In genomic region chr6:166343157-166343502, GRCh38 we compare ENCODE assay signal across 2 cellular contexts.
TF ChIP-seq lines count a peak whose summit lies in the region.

No MANE protein-coding gene starts in this region.

TF ChIP-seq in IMR-90, 13 proteins besides CTCF, POLR2A, EP300 and RAD21:
- TF ChIP-seq MAFK (IDR thresholded peaks at IDR 0.05; ENCODE audit: low read depth, low read length) (no peak), RFX5 (IDR thresholded peaks at IDR 0.05; ENCODE audit: low read depth, low read length) (no peak), MAZ (IDR thresholded peaks at IDR 0.05; ENCODE audit: borderline replicate concordance, low read depth, low read length) (no peak), CEBPB (IDR thresholded peaks at IDR 0.05; ENCODE audit: low read depth, low read length) (no peak), ELK1 (IDR thresholded peaks at IDR 0.05; ENCODE audit: borderline replicate concordance, low read depth, low read length) (no peak), MXI1 (IDR thresholded peaks at IDR 0.05; ENCODE audit: borderline replicate concordance, low read depth, low read length) (no peak), NFE2L2 (IDR thresholded peaks at IDR 0.05; ENCODE audit: low read depth, low read length) (no peak), FOS (IDR thresholded peaks at IDR 0.05; ENCODE audit: low read depth, low read length) (no peak), USF2 (IDR thresholded peaks at IDR 0.05; ENCODE audit: low read depth, low read length) (no peak), SMC3 (IDR thresholded peaks at IDR 0.05; ENCODE audit: low read depth, low read length) (no peak), CHD1 (IDR thresholded peaks at IDR 0.05; ENCODE audit: low read depth, low read length) (no peak)

TF ChIP-seq in GM12878, 131 proteins besides CTCF, POLR2A, EP300 and RAD21:
- TF ChIP-seq EED (IDR thresholded peaks at IDR 0.05; ENCODE audit: low read depth) (peak; percentile 10; the same call in 1 of the 2 replicates), YY1 (IDR thresholded peaks at IDR 0.05; ENCODE audit: low read depth, low read length) (peak; percentile 58; the same call in 1 of the 2 replicates), IKZF2 (IDR thresholded peaks at IDR 0.05) (peak; percentile 31 to 70; a peak in 3 of 4 replicates), SIX5 (IDR thresholded peaks at IDR 0.05; ENCODE audit: low read depth, low read length, severe bottlenecking) (no peak), RBBP5 (conservative IDR thresholded peaks at IDR 0.05) (no peak), TBL1XR1 (IDR thresholded peaks at IDR 0.05; ENCODE audit: low read depth, low read length) (0 out of 2 replicates have a peak, but pooled peaks have one; percentile 22), CBFB (IDR thresholded peaks at IDR 0.05; ENCODE audit: low read depth) (no peak), NRF1 (conservative IDR thresholded peaks at IDR 0.05; ENCODE audit: low read depth, low read length) (no peak), NR2F1 (conservative IDR thresholded peaks at IDR 0.05) (no peak), CHD1 (IDR thresholded peaks at IDR 0.05; ENCODE audit: low read depth, low read length) (no peak), MTA3 (IDR thresholded peaks at IDR 0.05; ENCODE audit: borderline replicate concordance, low read length) (peak; percentile 50; the same call in 1 of the 2 replicates), MXI1 (IDR thresholded peaks at IDR 0.05; ENCODE audit: low read depth, low read length) (peak; percentile 38; the same call in 1 of the 2 replicates), SIN3A (IDR thresholded peaks at IDR 0.05; ENCODE audit: low read depth, low read length) (0 out of 2 replicates have a peak, but pooled peaks have one; percentile 1), BCL11A (IDR thresholded peaks at IDR 0.05; ENCODE audit: low read depth, low read length) (0 out of 2 replicates have a peak, but pooled peaks have one; percentile 13), BHLHE40 (IDR thresholded peaks at IDR 0.05; ENCODE audit: borderline replicate concordance in 1 of 2, low read depth in 2 of 2, low read length in 1 of 2) (peak; percentile 82 to 89), SKIL (IDR thresholded peaks at IDR 0.05; ENCODE audit: low read depth, poor library complexity, severe bottlenecking) (peak; percentile 31), SPI1 (IDR thresholded peaks at IDR 0.05; ENCODE audit: borderline replicate concordance, insufficient read depth, low read depth, low read length) (peak; percentile 98), NFIC (IDR thresholded peaks at IDR 0.05; ENCODE audit: low read depth, low read length) (no peak)
